9 cellular contexts compared by ENCODE assay signal in genomic region chr5:141492168-141492885, GRCh38. TPM values are rescaled to one million over a fixed set of nuclear protein-coding genes. Genes with fewer than 3 reads are reported as not detected.
A peak's percentile ranks its signal among the peaks of the same experiment; 100 is the strongest.
DNase-seq lines count a peak whose midpoint lies in the region; TF ChIP-seq lines count a peak whose summit lies in the region.
"Had no signal": no experiment of that assay in that cellular context is flagged by ENCODE, and none has a peak within 500 bp of the region (broad histone marks: within the 10 kb centered on the region; RNA-seq: fewer than 3 reads in every experiment).

No MANE protein-coding gene starts in this region.

- no peak overlapping the region for H2AFZ ChIP-seq in osteoblast (ENCODE audit: low read length)

- H3K4me2 ChIP-seq in osteoblast (ENCODE audit: insufficient read depth, low read length), result no peak overlapping the region

- peaks cover 69% of the 10 kb centered on the region for H3K79me2 ChIP-seq in osteoblast (ENCODE audit: insufficient read depth, low read length)

- DNase-seq in activated effector memory CD4-positive, alpha-beta T cell treated with anti-CD3 and anti-CD28 coated beads, Interleukin-2, amount 50 U/mL, for 16 hours, result peak; percentile 71
- DNase-seq in activated effector memory CD4-positive, alpha-beta T cell treated with Interleukin-2 at 50 U/mL for 16 hours, result no peak
- DNase-seq in germinal center (ENCODE audit: low spot score) (peak; percentile 46), osteoblast (ENCODE audit: insufficient read length, low spot score, missing footprints) (no peak), DMS79 (lab: John Stamatoyannopoulos, UW) (no peak), superior temporal gyrus (ENCODE audit: extremely low spot score) (no peak)

- H3K27me3 ChIP-seq in HUES48 (ENCODE audit: control insufficient read depth, insufficient read depth, low read length), result peaks cover 86% of the 10 kb centered on the region
- H3K27me3 ChIP-seq in osteoblast (ENCODE audit: insufficient read depth, low read length), result no peaks in the 10 kb centered on the region

- H3K27ac ChIP-seq in HUES48 (ENCODE audit: low read depth, low read length) (no peak overlapping the region), temporal lobe (ENCODE audit: low read depth, low read length) (peak overlapping the region; percentile 50), osteoblast (ENCODE audit: low read depth, low read length) (no peak overlapping the region)
- H3K27ac ChIP-seq: epithelial cell of prostate had no signal

- H3K9me3 ChIP-seq in HUES48 (ENCODE audit: control insufficient read depth, insufficient read depth, low read length) (no peaks in the 10 kb centered on the region), osteoblast (ENCODE audit: low read depth, low read length) (no peaks in the 10 kb centered on the region)

- peaks cover 33% of the 10 kb centered on the region for H3K4me1 ChIP-seq in HUES48 (ENCODE audit: control insufficient read depth, insufficient read depth, low read length)
- H3K4me1 ChIP-seq in osteoblast (ENCODE audit: insufficient read depth, low read length), result peaks cover 44% of the 10 kb centered on the region

- H3K4me3 ChIP-seq in HUES48 (ENCODE audit: low read depth, low read length) (peak overlapping the region; percentile 59), osteoblast (ENCODE audit: insufficient read depth, low read length) (no peak overlapping the region)

- H3K9ac ChIP-seq in HUES48 (ENCODE audit: low read depth, low read length), result no peak overlapping the region

- H4K20me1 ChIP-seq in osteoblast (ENCODE audit: insufficient read depth, low read length), result peaks cover 35% of the 10 kb centered on the region

- no peaks in the 10 kb centered on the region for H3K36me3 ChIP-seq in HUES48 (ENCODE audit: control insufficient read depth, insufficient read depth, low read length)
- H3K36me3 ChIP-seq in osteoblast (ENCODE audit: insufficient read depth, low read length), result peaks cover 21% of the 10 kb centered on the region

- TF ChIP-seq CTCF in osteoblast (IDR thresholded peaks at IDR 0.05; ENCODE audit: extremely low read depth, low read depth, low read length), result no peak

RNA-seq across cellular contexts. Expression of gene PCDHGC5, which starts 3.4 kb away (rescaled TPM):
- total RNA-seq in temporal lobe, result 4.7 TPM
- total RNA-seq in osteoblast, result 3.6 and 5.3 TPM in 2 replicates

RNA-seq across cellular contexts. Expression of gene PCDHGC4, which starts 7.5 kb away (rescaled TPM):
- total RNA-seq in temporal lobe (87.3 TPM), osteoblast (2.9 and 3.8 TPM in 2 replicates)

RNA-seq across cellular contexts. Expression of gene PCDHGC3, which starts 16.6 kb away (rescaled TPM):
- total RNA-seq in temporal lobe (45.7 TPM), osteoblast (59.4 and 91.3 TPM in 2 replicates)

Comparison
In these comparisons a context has a peak if more than half of its experiments do, and no peak if none do; other contexts are left out.
1. DNase-seq: peak in activated effector memory CD4-positive, alpha-beta T cell treated with anti-CD3 and anti-CD28 coated beads, Interleukin-2, amount 50 U/mL, for 16 hours (single experiment) and germinal center (single experiment); none in activated effector memory CD4-positive, alpha-beta T cell treated with Interleukin-2 at 50 U/mL for 16 hours (single experiment), osteoblast (single experiment), DMS79 (single experiment) and superior temporal gyrus (single experiment).
2. RNA of gene PCDHGC4, which starts 7.5 kb away (total RNA-seq): 87.3 TPM in temporal lobe (single experiment); 2.9 to 3.8 TPM in osteoblast; every median in the first group is over 10 times any median in the second.